Comparison of ENCODE assay signal across 8 cellular contexts in the genomic region with DNA sequence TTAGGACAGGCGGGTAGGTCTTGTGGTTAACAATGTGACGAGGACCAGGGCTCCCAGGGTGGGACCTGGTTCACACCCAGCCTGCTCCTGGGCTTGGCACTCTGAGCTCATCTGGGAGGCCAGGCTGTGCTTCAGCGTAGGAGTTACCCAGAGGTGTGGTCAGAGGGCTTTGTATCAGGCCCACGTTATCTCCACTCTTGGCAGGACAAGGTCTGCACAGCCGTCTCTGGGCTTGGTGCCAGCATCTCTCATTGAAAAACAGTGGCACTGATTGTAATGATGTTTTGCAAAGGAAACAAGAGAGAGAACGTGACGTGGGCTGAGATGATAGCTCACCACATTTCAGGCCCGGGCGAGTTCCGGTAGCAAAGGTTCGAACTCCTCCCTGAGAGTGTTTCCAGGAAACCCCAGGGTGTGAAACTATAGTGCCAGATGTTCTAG.
A peak's percentile ranks its signal among the peaks of the same experiment; 100 is the strongest.
DNase-seq lines count a peak whose midpoint lies in the region; ATAC-seq, FAIRE-seq and TF ChIP-seq lines count a peak whose summit lies in the region.

No MANE protein-coding gene starts in this region.

- peak; percentile 75 for ATAC-seq in GM18498 (IDR thresholded peaks at IDR 0.05; ENCODE audit: unreplicated experiment)
- peak; percentile 79 for ATAC-seq in HG03442 (IDR thresholded peaks at IDR 0.05; ENCODE audit: unreplicated experiment)
- no peak for ATAC-seq in GM21723 (IDR thresholded peaks at IDR 0.05; ENCODE audit: unreplicated experiment)

- FAIRE-seq in islet of Langerhans (lab: Jason Lieb, UNC): peak; percentile 78

- H3K27me3 ChIP-seq in adrenal gland (no peaks in the 10 kb centered on the region), H7 (ENCODE audit: control insufficient read depth, insufficient read depth, low read length) (no peaks in the 10 kb centered on the region)

- no peak for TF ChIP-seq CTCF in adrenal gland (IDR thresholded peaks at IDR 0.05)

- peaks cover 0 to 14% of the 10 kb centered on the region in 2 donors for H3K4me1 ChIP-seq in adrenal gland (replicated peaks in 1 of 2)

- H3K27ac ChIP-seq in adrenal gland: peak overlapping the region in 2 of 5 donors; percentile 34 to 64

- peak; percentile 37 to 97 (median 66) for DNase-seq in T-helper 1 cell
- DNase-seq in adrenal gland: peak; percentile 85 to 98 (median 96)
- DNase-seq in stimulated activated CD4-positive, alpha-beta T cell treated with anti-CD3 and anti-CD28 coated beads, TNF-alpha, amount 100 ng/mL, for 24 hours (ENCODE audit: low read depth in 3 of 3): peak; percentile 5 to 50 (median 35)
- DNase-seq in H7: no peak

- no peaks in the 10 kb centered on the region for H3K36me3 ChIP-seq in adrenal gland (replicated peaks in 1 of 2)
- H3K36me3 ChIP-seq in H7 (replicated peaks; ENCODE audit: control insufficient read depth, insufficient read depth, low read length): no peaks in the 10 kb centered on the region

- intact Hi-C loops in adrenal gland (cut with DNase I): no loop called here

- 5 to 16% (median 9%) methylated on average over 10 to 11 of the region's 11 CpGs for WGBS in adrenal gland, 4 donors

- TF ChIP-seq POLR2A in adrenal gland (IDR thresholded peaks at IDR 0.05): no peak

- no peaks in the 10 kb centered on the region for H3K9me3 ChIP-seq in adrenal gland (replicated peaks in 1 of 3)

- H3K4me3 ChIP-seq in adrenal gland (no peak overlapping the region), H7 (ENCODE audit: insufficient read depth, low read depth, low read length) (no peak overlapping the region)
